ENCODE assay signal across 18 cellular contexts in the genomic region with DNA sequence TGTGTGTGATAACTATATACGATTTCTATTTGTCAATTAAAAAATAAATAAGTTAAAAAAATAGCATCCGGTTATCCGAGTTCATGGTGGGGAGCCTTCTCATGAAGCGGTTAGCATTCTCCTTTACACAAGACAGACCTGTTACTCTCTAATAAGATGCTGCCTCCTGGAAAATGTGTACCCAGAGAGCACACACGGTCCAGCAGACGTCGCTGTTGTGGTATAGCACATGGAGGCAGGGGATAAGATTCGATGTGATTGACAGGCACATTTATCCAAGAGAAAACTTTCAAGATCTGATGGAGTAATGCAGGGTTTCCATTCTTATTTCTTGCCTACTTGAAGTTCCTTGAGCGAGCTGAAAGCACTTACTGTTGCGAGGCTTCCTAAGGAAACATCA.
"Had no signal": no experiment of that assay in that cellular context is flagged by ENCODE, and none has a peak within 500 bp of the region (broad histone marks: within the 10 kb centered on the region; RNA-seq: fewer than 3 reads in every experiment).

No MANE protein-coding gene starts in this region.

- H3K9me3 ChIP-seq: body of pancreas, heart right ventricle, left lung, ovary, suprapubic skin had no signal

- H3K9me3 Mint-ChIP-seq: activated T-helper 17 cell treated with anti-CD3 and anti-CD28 coated beads, Interleukin-2, amount 50 U/mL, for 72 hours; memory B cell; neural crest cell; type B pancreatic cell; WTC11 had no signal

- DNase-seq: activated CD4-positive, alpha-beta T cell treated with anti-CD3 and anti-CD28 coated beads for 48 hours; activated CD8-positive, alpha-beta T cell treated with anti-CD3 and anti-CD28 coated beads, Interleukin-2, amount 10 ng/mL, durations not matched to agents 7 days and 5 days; activated naive CD4-positive, alpha-beta T cell treated with anti-CD3 and anti-CD28 coated beads, Interleukin-2, amount 50 U/mL, for 16 hours; body of pancreas; central memory CD4-positive, alpha-beta T cell; effector CD8-positive, alpha-beta T cell; heart right ventricle; left lung; ovary; stimulated activated CD4-positive, alpha-beta T cell treated with anti-CD3 and anti-CD28 coated beads, Interleukin-12 subunit alpha, Interleukin-12 subunit beta, amount 100 ng/mL, for 4 hours; stimulated activated naive CD4-positive, alpha-beta T cell had no signal

- H3K4me1 ChIP-seq: body of pancreas, suprapubic skin had no signal

- H3K36me3 ChIP-seq: left lung, ovary, suprapubic skin had no signal

- H3K36me3 Mint-ChIP-seq: memory B cell, WTC11 had no signal

- ATAC-seq: body of pancreas, WTC11 had no signal

- H3K27ac ChIP-seq: body of pancreas, coronary artery, ovary, suprapubic skin had no signal

- H3K27me3 Mint-ChIP-seq: activated T-helper 17 cell treated with anti-CD3 and anti-CD28 coated beads, Interleukin-2, amount 50 U/mL, for 72 hours; memory B cell; type B pancreatic cell had no signal

- H3K4me3 Mint-ChIP-seq: neural crest cell, WTC11 had no signal

- H3K4me3 ChIP-seq: body of pancreas, coronary artery, heart right ventricle, left lung, ovary, suprapubic skin had no signal

- H3K27ac Mint-ChIP-seq: type B pancreatic cell, WTC11 had no signal

- H3K27me3 ChIP-seq: body of pancreas, heart right ventricle, left lung, ovary, suprapubic skin had no signal
